ENCODE assay signal across 1 cellular context in the genomic region with DNA sequence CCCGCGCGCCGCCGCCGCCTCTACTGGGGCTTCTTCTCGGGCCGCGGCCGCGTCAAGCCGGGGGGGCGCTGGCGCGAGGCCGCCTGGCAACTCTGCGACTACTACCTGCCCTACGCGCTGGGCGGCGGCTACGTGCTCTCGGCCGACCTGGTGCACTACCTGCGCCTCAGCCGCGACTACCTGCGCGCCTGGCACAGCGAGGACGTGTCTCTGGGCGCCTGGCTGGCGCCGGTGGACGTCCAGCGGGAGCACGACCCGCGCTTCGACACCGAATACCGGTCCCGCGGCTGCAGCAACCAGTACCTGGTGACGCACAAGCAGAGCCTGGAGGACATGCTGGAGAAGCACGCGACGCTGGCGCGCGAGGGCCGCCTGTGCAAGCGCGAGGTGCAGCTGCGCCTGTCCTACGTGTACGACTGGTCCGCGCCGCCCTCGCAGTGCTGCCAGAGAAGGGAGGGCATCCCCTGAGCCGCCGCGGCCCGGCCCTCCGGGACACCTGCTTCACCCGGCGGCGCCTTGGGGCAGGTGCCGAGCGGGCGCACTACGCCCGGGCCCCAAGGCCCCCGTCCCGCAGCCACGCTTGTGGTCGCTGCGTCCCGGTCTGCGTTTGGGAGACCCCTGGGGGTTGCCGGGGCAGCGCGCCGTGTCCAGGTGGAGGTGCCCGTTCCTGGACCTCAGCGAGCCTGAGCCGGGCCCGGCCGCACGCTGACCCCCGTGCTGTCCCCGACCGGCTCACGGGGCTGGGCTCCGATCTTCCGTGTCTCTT.
TF ChIP-seq lines count a peak whose summit lies in the region.

No MANE protein-coding gene starts in this region.

TF ChIP-seq in neural cell, 6 proteins besides CTCF, POLR2A, EP300 and RAD21:
- TF ChIP-seq REST (IDR thresholded peaks at IDR 0.05; ENCODE audit: borderline replicate concordance) (no peak), POLR2AphosphoS5 (IDR thresholded peaks at IDR 0.05) (no peak), EZH2 (IDR thresholded peaks at IDR 0.05; ENCODE audit: borderline replicate concordance, insufficient read depth, low read length, poor library complexity, severe bottlenecking) (no peak), MXI1 (conservative IDR thresholded peaks at IDR 0.05; ENCODE audit: poor library complexity, severe bottlenecking) (no peak), TAF1 (IDR thresholded peaks at IDR 0.05; ENCODE audit: low read depth) (no peak), SMC3 (conservative IDR thresholded peaks at IDR 0.05; ENCODE audit: poor library complexity) (no peak)
